Comparison of ENCODE assay signal across 34 cellular contexts in the genomic region with DNA sequence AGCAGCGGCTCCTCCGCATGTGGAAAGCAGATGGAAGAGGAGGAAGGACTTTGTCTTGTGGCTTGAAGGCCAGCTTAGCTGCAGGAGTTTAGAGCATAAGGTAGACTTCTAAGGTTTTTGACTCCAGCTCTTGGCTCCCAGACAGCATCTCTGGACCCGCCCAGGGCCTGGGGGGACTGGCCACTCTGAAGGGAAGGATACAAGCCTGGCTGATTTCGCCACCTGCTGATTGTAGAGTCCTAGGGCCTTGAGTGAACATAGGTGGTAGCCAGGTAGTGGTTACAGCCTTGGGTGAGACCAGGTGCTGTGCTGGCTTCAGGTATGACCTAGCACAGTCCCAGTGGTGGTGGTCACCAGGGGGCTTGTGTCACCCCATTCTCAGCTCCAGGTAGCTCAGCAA.
"Had no signal": no experiment of that assay in that cellular context is flagged by ENCODE, and none has a peak within 500 bp of the region (broad histone marks: within the 10 kb centered on the region; RNA-seq: fewer than 3 reads in every experiment).

No MANE protein-coding gene starts in this region.

- H3K4me3 Mint-ChIP-seq: activated B cell treated with CpG ODN at 0.5 μM for 24 hours; activated CD8-positive, alpha-beta T cell treated with anti-CD3 and anti-CD28 coated beads for 36 hours; activated naive CD4-positive, alpha-beta T cell treated with anti-CD3 and anti-CD28 coated beads for 36 hours; activated naive CD4-positive, alpha-beta T cell treated with anti-CD3 and anti-CD28 coated beads, Interleukin-2, amount 50 U/mL, for 24 hours; activated naive CD8-positive, alpha-beta T cell treated with anti-CD3 and anti-CD28 coated beads for 36 hours; activated naive CD8-positive, alpha-beta T cell treated with anti-CD3 and anti-CD28 coated beads, Interleukin-2, amount 50 U/mL, for 24 hours; activated T-helper 1 cell treated with anti-CD3 and anti-CD28 coated beads, Interleukin-12 subunit alpha, Interleukin-12 subunit beta, Interleukin-2, Interleukin-4 antibody, amounts not matched to agents 30 ng/mL and 10 ng/mL and 1 ng/mL, durations not matched to agents 14 hours and 24 hours and 36 hours; dendritic cell treated with granulocyte-macrophage colony-stimulating factor and Interleukin-4, amounts not matched to agents 40 ng/mL and 50 ng/mL, for 4 days; endodermal cell had no signal

- H3K9me3 Mint-ChIP-seq: activated B cell treated with CpG ODN at 0.5 μM for 24 hours; activated CD8-positive, alpha-beta T cell treated with anti-CD3 and anti-CD28 coated beads for 36 hours; activated naive CD4-positive, alpha-beta T cell treated with anti-CD3 and anti-CD28 coated beads for 36 hours; activated naive CD4-positive, alpha-beta T cell treated with anti-CD3 and anti-CD28 coated beads, Interleukin-2, amount 50 U/mL, for 24 hours; activated naive CD8-positive, alpha-beta T cell treated with anti-CD3 and anti-CD28 coated beads for 36 hours; activated naive CD8-positive, alpha-beta T cell treated with anti-CD3 and anti-CD28 coated beads, Interleukin-2, amount 50 U/mL, for 24 hours; activated T-helper 1 cell treated with anti-CD3 and anti-CD28 coated beads, Interleukin-12 subunit alpha, Interleukin-12 subunit beta, Interleukin-2, Interleukin-4 antibody, amounts not matched to agents 30 ng/mL and 10 ng/mL and 1 ng/mL, durations not matched to agents 14 hours and 24 hours and 36 hours; activated T-helper 2 cell treated with anti-CD3 and anti-CD28 coated beads, Interferon-gamma antibody, Interleukin-2, Interleukin-4, amounts not matched to agents 10 μg/mL and 5 μg/mL and 100 μg/mL, durations not matched to agents 14 hours and 24 hours and 36 hours; dendritic cell treated with granulocyte-macrophage colony-stimulating factor and Interleukin-4, amounts not matched to agents 40 ng/mL and 50 ng/mL, for 4 days; endodermal cell had no signal

- H3K4me3 ChIP-seq: adrenal gland, body of pancreas, cardiac muscle cell, coronary artery, dorsolateral prefrontal cortex, esophagus squamous epithelium, gastroesophageal sphincter, heart right ventricle, hepatocyte had no signal

- DNase-seq: activated B cell treated with CpG ODN at 0.5 μM for 24 hours; activated CD4-positive, alpha-beta T cell treated with anti-CD3 and anti-CD28 coated beads for 48 hours; activated CD4-positive, alpha-beta T cell treated with anti-CD3 and anti-CD28 coated beads, Interleukin-2, amount 50 U/mL, for 1 hour; activated CD4-positive, alpha-beta T cell treated with anti-CD3 and anti-CD28 coated beads, Interleukin-2, amount 50 U/mL, for 48 hours; activated CD8-positive, alpha-beta memory T cell treated with anti-CD3 and anti-CD28 coated beads for 24 hours; activated CD8-positive, alpha-beta T cell treated with anti-CD3 and anti-CD28 coated beads for 36 hours; activated effector memory CD4-positive, alpha-beta T cell treated with anti-CD3 and anti-CD28 coated beads, Interleukin-2, amount 50 U/mL, for 16 hours; activated naive CD4-positive, alpha-beta T cell treated with anti-CD3 and anti-CD28 coated beads for 36 hours; activated naive CD8-positive, alpha-beta T cell treated with anti-CD3 and anti-CD28 coated beads for 36 hours; activated naive CD8-positive, alpha-beta T cell treated with anti-CD3 and anti-CD28 coated beads, Interleukin-2, amount 50 U/mL, for 24 hours; adrenal gland; amygdala; aorta; body of pancreas; central memory CD4-positive, alpha-beta T cell; cerebellar nuclear complex; dorsolateral prefrontal cortex; effector memory CD4-positive, alpha-beta T cell; endodermal cell; erythroblast; esophagus squamous epithelium; foreskin melanocyte; heart right ventricle; T1000; WERI-Rb-1 had no signal

- H3K36me3 Mint-ChIP-seq: activated naive CD8-positive, alpha-beta T cell treated with anti-CD3 and anti-CD28 coated beads for 36 hours had no signal

- H3K27me3 Mint-ChIP-seq: activated B cell treated with CpG ODN at 0.5 μM for 24 hours; activated CD8-positive, alpha-beta T cell treated with anti-CD3 and anti-CD28 coated beads for 36 hours; activated naive CD8-positive, alpha-beta T cell treated with anti-CD3 and anti-CD28 coated beads for 36 hours; activated naive CD8-positive, alpha-beta T cell treated with anti-CD3 and anti-CD28 coated beads, Interleukin-2, amount 50 U/mL, for 24 hours; dendritic cell treated with granulocyte-macrophage colony-stimulating factor and Interleukin-4, amounts not matched to agents 40 ng/mL and 50 ng/mL, for 4 days had no signal

- H3K27ac Mint-ChIP-seq: activated B cell treated with CpG ODN at 0.5 μM for 24 hours; activated CD8-positive, alpha-beta T cell treated with anti-CD3 and anti-CD28 coated beads for 36 hours; activated naive CD4-positive, alpha-beta T cell treated with anti-CD3 and anti-CD28 coated beads for 36 hours; activated naive CD4-positive, alpha-beta T cell treated with anti-CD3 and anti-CD28 coated beads, Interleukin-2, amount 50 U/mL, for 24 hours; activated naive CD8-positive, alpha-beta T cell treated with anti-CD3 and anti-CD28 coated beads for 36 hours; activated naive CD8-positive, alpha-beta T cell treated with anti-CD3 and anti-CD28 coated beads, Interleukin-2, amount 50 U/mL, for 24 hours; activated T-helper 1 cell treated with anti-CD3 and anti-CD28 coated beads, Interleukin-12 subunit alpha, Interleukin-12 subunit beta, Interleukin-2, Interleukin-4 antibody, amounts not matched to agents 30 ng/mL and 10 ng/mL and 1 ng/mL, durations not matched to agents 14 hours and 24 hours and 36 hours; activated T-helper 2 cell treated with anti-CD3 and anti-CD28 coated beads, Interferon-gamma antibody, Interleukin-2, Interleukin-4, amounts not matched to agents 10 μg/mL and 5 μg/mL and 100 μg/mL, durations not matched to agents 14 hours and 24 hours and 36 hours; dendritic cell treated with granulocyte-macrophage colony-stimulating factor and Interleukin-4, amounts not matched to agents 40 ng/mL and 50 ng/mL, for 4 days; endodermal cell had no signal

- ATAC-seq: activated CD4-positive, CD25-positive, alpha-beta regulatory T cell treated with anti-CD3 and anti-CD28 coated beads, Interleukin-2, amount 50 U/mL, for 24 hours; activated CD8-positive, alpha-beta T cell treated with anti-CD3 and anti-CD28 coated beads for 36 hours; activated naive CD8-positive, alpha-beta T cell treated with anti-CD3 and anti-CD28 coated beads, Interleukin-2, amount 50 U/mL, for 24 hours; body of pancreas; gastroesophageal sphincter had no signal

- H3K9me3 ChIP-seq: adrenal gland, body of pancreas, esophagus squamous epithelium, gastroesophageal sphincter had no signal
